Comparison of ENCODE assay signal across 12 cellular contexts in the genomic region with DNA sequence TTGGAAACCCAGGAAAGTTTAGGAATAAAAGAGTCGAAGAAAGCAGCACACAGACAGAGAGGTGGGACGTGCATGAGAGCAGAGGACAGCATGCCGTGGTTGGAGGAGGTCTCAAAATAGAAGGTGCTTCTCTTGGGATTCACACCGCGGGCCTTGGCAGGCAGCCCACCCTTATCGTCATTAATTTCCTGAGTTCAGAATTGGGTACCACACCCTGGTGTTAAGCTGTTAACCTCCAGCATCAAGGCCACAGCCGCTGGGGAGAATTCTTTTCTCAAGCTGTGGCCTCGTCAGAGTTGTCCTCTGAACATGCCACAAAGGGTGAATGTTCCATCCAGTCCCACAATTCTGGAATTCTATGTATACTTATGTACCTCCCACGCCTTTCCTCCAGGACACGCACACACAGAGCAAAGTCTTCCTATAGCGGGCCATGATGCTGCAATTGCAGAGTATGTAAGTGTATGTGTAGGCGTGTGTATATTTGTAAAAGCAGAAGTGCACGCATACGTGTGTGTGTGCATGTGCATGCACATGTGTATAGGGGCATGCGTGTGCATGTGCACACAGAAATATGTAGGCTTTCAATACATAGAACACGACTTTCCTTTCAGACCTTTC. TPM values are rescaled to one million over a fixed set of nuclear protein-coding genes. Genes with fewer than 3 reads are reported as not detected.
DNase-seq lines count a peak whose midpoint lies in the region; ATAC-seq lines count a peak whose summit lies in the region.
"Had no signal": no experiment of that assay in that cellular context is flagged by ENCODE, and none has a peak within 500 bp of the region (broad histone marks: within the 10 kb centered on the region; RNA-seq: fewer than 3 reads in every experiment).

No MANE protein-coding gene starts in this region.

- peaks cover 3% of the 10 kb centered on the region for H3K27me3 Mint-ChIP-seq in activated CD8-positive, alpha-beta T cell treated with anti-CD3 and anti-CD28 coated beads, Interleukin-2, amount 10 ng/mL, durations not matched to agents 7 days and 5 days (ENCODE audit: low read depth)

- peak overlapping the region; percentile 26 for H3K4me3 ChIP-seq in Jurkat, Clone E6-1 (ENCODE audit: low read length)
- H3K4me3 ChIP-seq: coronary artery, skin epidermis had no signal

- POLR2A ChIA-PET in activated CD8-positive, alpha-beta T cell treated with anti-CD3 and anti-CD28 coated beads, Interleukin-2, amount 10 ng/mL, durations not matched to agents 7 days and 5 days (lab: Charles Lee): no interaction called here

- peak; percentile 54 for DNase-seq in Jurkat, Clone E6-1 (ENCODE audit: low read depth, low spot score)
- DNase-seq in activated CD8-positive, alpha-beta T cell treated with anti-CD3 and anti-CD28 coated beads, Interleukin-2, amount 10 ng/mL, durations not matched to agents 7 days and 5 days: no peak
- DNase-seq in Right ventricle myocardium superior: peak; percentile 60
- peak; percentile 14 for DNase-seq in stimulated activated CD8-positive, alpha-beta memory T cell treated with anti-CD3 and anti-CD28 coated beads, Interleukin-4, amount 100 ng/mL, for 24 hours (ENCODE audit: low read depth)
- no peak for DNase-seq in COLO668 (lab: John Stamatoyannopoulos, UW; ENCODE audit: unreplicated experiment)
- DNase-seq in NCI-H526 treated with DMSO at 0.1 percent for 48 hours (lab: John Stamatoyannopoulos, UW): no peak
- no peak for DNase-seq in NCI-H2227 treated with DMSO at 0.1 percent for 48 hours (lab: John Stamatoyannopoulos, UW)
- no peak for DNase-seq in hepatic stellate cell (ENCODE audit: low spot score)
- DNase-seq: NCI-H510A treated with DMSO at 0.1 percent for 48 hours had no signal

- peak overlapping the region; percentile 49 for H3K4me3 Mint-ChIP-seq in activated CD8-positive, alpha-beta T cell treated with anti-CD3 and anti-CD28 coated beads, Interleukin-2, amount 10 ng/mL, durations not matched to agents 7 days and 5 days

- no peaks in the 10 kb centered on the region for H3K36me3 Mint-ChIP-seq in activated CD8-positive, alpha-beta T cell treated with anti-CD3 and anti-CD28 coated beads, Interleukin-2, amount 10 ng/mL, durations not matched to agents 7 days and 5 days (ENCODE audit: low read depth)

- CTCF ChIA-PET in activated CD8-positive, alpha-beta T cell treated with anti-CD3 and anti-CD28 coated beads, Interleukin-2, amount 10 ng/mL, durations not matched to agents 7 days and 5 days (lab: Charles Lee): no interaction called here

- H3K9me3 Mint-ChIP-seq in activated CD8-positive, alpha-beta T cell treated with anti-CD3 and anti-CD28 coated beads, Interleukin-2, amount 10 ng/mL, durations not matched to agents 7 days and 5 days (ENCODE audit: insufficient read depth): no peaks in the 10 kb centered on the region

- intact Hi-C loops in Right ventricle myocardium superior (cut with DNase I): no loop called here

- peaks cover 25% of the 10 kb centered on the region for H3K4me1 Mint-ChIP-seq in activated CD8-positive, alpha-beta T cell treated with anti-CD3 and anti-CD28 coated beads, Interleukin-2, amount 10 ng/mL, durations not matched to agents 7 days and 5 days (ENCODE audit: low read depth)

- H3K27ac Mint-ChIP-seq in activated CD8-positive, alpha-beta T cell treated with anti-CD3 and anti-CD28 coated beads, Interleukin-2, amount 10 ng/mL, durations not matched to agents 7 days and 5 days: peak overlapping the region; percentile 46

- no peak for ATAC-seq in activated CD8-positive, alpha-beta T cell treated with anti-CD3 and anti-CD28 coated beads, Interleukin-2, amount 10 ng/mL, durations not matched to agents 7 days and 5 days
- ATAC-seq in Right ventricle myocardium superior (ENCODE audit: poor library complexity): peak; percentile 54

RNA-seq across cellular contexts. Expression of gene ADAMTS8, which starts 39.0 kb away (rescaled TPM):
- polyA plus RNA-seq in Jurkat, Clone E6-1 (2012; ENCODE audit: insufficient read depth, insufficient read length): not detected
- total RNA-seq in activated CD8-positive, alpha-beta T cell treated with anti-CD3 and anti-CD28 coated beads, Interleukin-2, amount 10 ng/mL, durations not matched to agents 7 days and 5 days: not detected
- total RNA-seq in Right ventricle myocardium superior: 0.48 TPM
- total RNA-seq: M059J had no signal

RNA-seq across cellular contexts. Expression of gene ADAMTS15, which starts 59.0 kb away (rescaled TPM):
- polyA plus RNA-seq in Jurkat, Clone E6-1 (2012; ENCODE audit: insufficient read depth, insufficient read length): 0.36 TPM
- under 1 TPM; 0.05 to 0.08 TPM for total RNA-seq in activated CD8-positive, alpha-beta T cell treated with anti-CD3 and anti-CD28 coated beads, Interleukin-2, amount 10 ng/mL, durations not matched to agents 7 days and 5 days
- total RNA-seq in Right ventricle myocardium superior: 43.5 TPM

Comparison
In these comparisons a context has a peak if more than half of its experiments do, and no peak if none do; other contexts are left out.
1. DNase-seq: peak in Jurkat, Clone E6-1 (single experiment), Right ventricle myocardium superior (single experiment) and stimulated activated CD8-positive, alpha-beta memory T cell treated with anti-CD3 and anti-CD28 coated beads, Interleukin-4, amount 100 ng/mL, for 24 hours (single experiment); none in activated CD8-positive, alpha-beta T cell treated with anti-CD3 and anti-CD28 coated beads, Interleukin-2, amount 10 ng/mL, durations not matched to agents 7 days and 5 days (single experiment), COLO668 (single experiment), NCI-H526 treated with DMSO at 0.1 percent for 48 hours (single experiment), NCI-H2227 treated with DMSO at 0.1 percent for 48 hours (single experiment) and hepatic stellate cell (single experiment).
2. RNA of gene ADAMTS15, which starts 59.0 kb away (total RNA-seq): 43.5 TPM in Right ventricle myocardium superior (single experiment); 0.05 to 0.08 TPM in activated CD8-positive, alpha-beta T cell treated with anti-CD3 and anti-CD28 coated beads, Interleukin-2, amount 10 ng/mL, durations not matched to agents 7 days and 5 days; every median in the first group is over 10 times any median in the second.